ENCODE assay signal across 29 cellular contexts in genomic region chr14:76129851-76130576, GRCh38.
"Had no signal": no experiment of that assay in that cellular context is flagged by ENCODE, and none has a peak within 500 bp of the region (broad histone marks: within the 10 kb centered on the region; RNA-seq: fewer than 3 reads in every experiment).

No MANE protein-coding gene starts in this region.

- ATAC-seq: activated T-cell treated with anti-CD3 and anti-CD28 coated beads, Interleukin-2, amount 50 U/mL, for 4 hours; Panc1 had no signal

- H3K4me3 ChIP-seq: ascending aorta, cardiac muscle cell, SJCRH30, SK-N-MC had no signal

- DNase-seq: activated B cell treated with CpG ODN at 0.5 μM for 24 hours; activated CD4-positive, alpha-beta memory T cell treated with anti-CD3 and anti-CD28 coated beads for 36 hours; activated CD4-positive, alpha-beta T cell treated with anti-CD3 and anti-CD28 coated beads for 4 hours; activated CD4-positive, alpha-beta T cell treated with anti-CD3 and anti-CD28 coated beads, Interleukin-2, amount 50 U/mL, for 1 hour; activated CD4-positive, CD25-positive, alpha-beta regulatory T cell treated with anti-CD3 and anti-CD28 coated beads, Interleukin-2, amount 50 U/mL, for 72 hours; activated CD8-positive, alpha-beta memory T cell treated with anti-CD3 and anti-CD28 coated beads, Interleukin-2, amount 50 U/mL, for 4 hours; activated effector memory CD4-positive, alpha-beta T cell treated with Interleukin-2 at 50 U/mL for 16 hours; activated naive CD8-positive, alpha-beta T cell treated with anti-CD3 and anti-CD28 coated beads, Interleukin-2, amount 10 ng/mL, durations not matched to agents 7 days and 5 days; activated T-cell treated with anti-CD3 and anti-CD28 coated beads for 4 hours; activated T-cell treated with anti-CD3 and anti-CD28 coated beads, Interleukin-2, amount 50 U/mL, for 4 hours; amygdala; Karpas-422; KBM-7; NCI-H1105; NCI-H1417 treated with DMSO at 0.1 percent for 48 hours; NCI-H187 treated with DMSO at 0.1 percent for 48 hours; NCI-H2081; NCI-H2171 treated with DMSO at 0.1 percent for 48 hours; NCI-H2227 treated with DMSO at 0.1 percent for 48 hours; NCI-H446; NCI-H510A treated with DMSO at 0.1 percent for 48 hours; NCI-H526 treated with DMSO at 0.1 percent for 48 hours; NCI-H774; SHP77; SJCRH30 had no signal

- H3K27ac ChIP-seq: ascending aorta, cardiac muscle cell, SJCRH30, SK-N-MC had no signal
